In the genomic region with DNA sequence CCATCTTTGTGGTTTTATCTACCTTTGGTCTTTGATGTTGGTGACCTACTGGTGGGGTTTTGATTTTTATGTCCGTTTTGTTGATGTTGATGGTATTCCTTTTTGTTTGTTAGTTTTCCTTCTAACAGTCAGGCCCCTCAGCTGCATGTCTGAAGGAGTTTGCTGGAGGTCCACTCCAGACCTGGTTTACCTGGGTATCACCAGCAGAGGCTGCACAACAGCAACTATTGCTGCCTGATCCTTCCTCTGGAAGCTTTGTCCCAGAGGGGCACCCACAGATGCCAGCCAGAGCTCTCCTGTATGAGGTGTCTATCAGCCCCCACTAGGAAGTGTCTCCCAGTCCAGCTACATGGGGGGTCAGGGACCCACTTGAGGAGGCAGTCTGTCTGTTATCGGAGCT, we compare ENCODE assay signal across 19 cellular contexts.
DNase-seq lines count a peak whose midpoint lies in the region; ATAC-seq and TF ChIP-seq lines count a peak whose summit lies in the region.
"Had no signal": no experiment of that assay in that cellular context is flagged by ENCODE, and none has a peak within 500 bp of the region (broad histone marks: within the 10 kb centered on the region; RNA-seq: fewer than 3 reads in every experiment).

No MANE protein-coding gene starts in this region.

- H3K36me3 Mint-ChIP-seq in activated T-helper 1 cell treated with anti-CD3 and anti-CD28 coated beads, Interleukin-12 subunit alpha, Interleukin-12 subunit beta, Interleukin-2, Interleukin-4 antibody, amounts not matched to agents 30 ng/mL and 10 ng/mL and 1 ng/mL, durations not matched to agents 14 hours and 24 hours and 36 hours (ENCODE audit: low read depth): no peaks in the 10 kb centered on the region
- H3K36me3 Mint-ChIP-seq: CD4-positive, CD25-positive, alpha-beta regulatory T cell had no signal

- H3K9me3 ChIP-seq in HCT116 (ENCODE audit: control insufficient read depth in 1 of 2, insufficient read depth in 1 of 2, low read depth in 1 of 2, low read length in 2 of 2): no peaks in the 10 kb centered on the region
- no peaks in the 10 kb centered on the region for H3K9me3 ChIP-seq in PC-9 (ENCODE audit: insufficient read depth, low read depth)
- H3K9me3 ChIP-seq in hepatocyte (ENCODE audit: low read depth): no peaks in the 10 kb centered on the region
- H3K9me3 ChIP-seq in spleen: peaks cover 0 to 13% (median 3%) of the 10 kb centered on the region in 8 donors
- no peaks in the 10 kb centered on the region for H3K9me3 ChIP-seq in prostate gland

- H3K9ac ChIP-seq in HCT116 (ENCODE audit: low read length): no peak overlapping the region
- H3K9ac ChIP-seq: KMS-11 had no signal

- BruUV-seq in HCT116 (replicated peaks; lab: Mats Ljungman, UMichigan) (no TSS peak), PC-9 (replicated peaks; lab: Mats Ljungman, UMichigan) (no TSS peak)

- DNase-seq in HCT116 (ENCODE audit: low read depth, low spot score) (no peak), PC-9 (no peak), hepatocyte (ENCODE audit: low spot score) (peak; percentile 5), spleen (peak; percentile 51), prostate gland (ENCODE audit: low spot score) (no peak), dedifferentiated amniotic fluid mesenchymal stem cell (ENCODE audit: extremely low spot score) (no peak)
- no peak for DNase-seq in activated T-helper 1 cell treated with anti-CD3 and anti-CD28 coated beads, Interleukin-12 subunit alpha, Interleukin-12 subunit beta, Interleukin-2, Interleukin-4 antibody, amounts not matched to agents 30 ng/mL and 10 ng/mL and 1 ng/mL, durations not matched to agents 14 hours and 24 hours and 36 hours (ENCODE audit: low spot score)
- DNase-seq: CD4-positive, CD25-positive, alpha-beta regulatory T cell; DMS79; IMR-90; NCI-H1105 treated with DMSO at 0.1 percent for 48 hours; NCI-H2171; NCI-H345; OCI-M1; SW 1271 had no signal

- H4K20me1 ChIP-seq in HCT116 (ENCODE audit: insufficient read depth): no peaks in the 10 kb centered on the region
- H4K20me1 ChIP-seq in PC-9 (ENCODE audit: insufficient read depth): no peaks in the 10 kb centered on the region
- no peaks in the 10 kb centered on the region for H4K20me1 ChIP-seq in hepatocyte (ENCODE audit: insufficient read depth, poor library complexity, severe bottlenecking)

- H3K4me3 Mint-ChIP-seq in activated T-helper 1 cell treated with anti-CD3 and anti-CD28 coated beads, Interleukin-12 subunit alpha, Interleukin-12 subunit beta, Interleukin-2, Interleukin-4 antibody, amounts not matched to agents 30 ng/mL and 10 ng/mL and 1 ng/mL, durations not matched to agents 14 hours and 24 hours and 36 hours: no peak overlapping the region
- H3K4me3 Mint-ChIP-seq: B cell; CD4-positive, CD25-positive, alpha-beta regulatory T cell had no signal

- H3K27me3 Mint-ChIP-seq in activated T-helper 1 cell treated with anti-CD3 and anti-CD28 coated beads, Interleukin-12 subunit alpha, Interleukin-12 subunit beta, Interleukin-2, Interleukin-4 antibody, amounts not matched to agents 30 ng/mL and 10 ng/mL and 1 ng/mL, durations not matched to agents 14 hours and 24 hours and 36 hours (ENCODE audit: insufficient read depth): no peaks in the 10 kb centered on the region
- H3K27me3 Mint-ChIP-seq: CD4-positive, CD25-positive, alpha-beta regulatory T cell had no signal

- H2AFZ ChIP-seq in HCT116 (ENCODE audit: low read depth, low read length, poor library complexity, severe bottlenecking) (no peak overlapping the region), PC-9 (no peak overlapping the region), hepatocyte (no peak overlapping the region)

- no peak overlapping the region for H3K27ac ChIP-seq in HCT116 (ENCODE audit: low read depth, low read length)
- no peak overlapping the region for H3K27ac ChIP-seq in PC-9
- peak overlapping the region; percentile 11 for H3K27ac ChIP-seq in hepatocyte
- H3K27ac ChIP-seq in spleen: no peak overlapping the region
- no peak overlapping the region for H3K27ac ChIP-seq in prostate gland
- H3K27ac ChIP-seq: KMS-11, RWPE1, SK-N-MC had no signal

- peak; percentile 42 for TF ChIP-seq RAD21 in HCT116 (IDR thresholded peaks at IDR 0.05; ENCODE audit: low read depth)

- H3K9me2 ChIP-seq in HCT116 (ENCODE audit: insufficient read depth) (no peaks in the 10 kb centered on the region), PC-9 (ENCODE audit: insufficient read depth) (no peaks in the 10 kb centered on the region), hepatocyte (replicated peaks; ENCODE audit: insufficient read depth) (no peaks in the 10 kb centered on the region)

- no peaks in the 10 kb centered on the region for H3F3A ChIP-seq in PC-9 (ENCODE audit: insufficient read depth, low read depth)

- H3K27me3 ChIP-seq in HCT116 (ENCODE audit: insufficient read depth, low read length): no peaks in the 10 kb centered on the region
- H3K27me3 ChIP-seq in PC-9 (ENCODE audit: insufficient read depth, low read depth): no peaks in the 10 kb centered on the region
- H3K27me3 ChIP-seq in hepatocyte: no peaks in the 10 kb centered on the region
- no peaks in the 10 kb centered on the region for H3K27me3 ChIP-seq in spleen (replicated peaks in 1 of 7)
- H3K27me3 ChIP-seq in prostate gland (replicated peaks; ENCODE audit: insufficient read depth): no peaks in the 10 kb centered on the region

- CTCF ChIA-PET in HCT116 (lab: Charles Lee) (interaction anchor here (0.6 to 1.3 kb wide), 3 partner anchors 199 to 582 kb away, joined by 3 to 5 read pairs (median 4); no protein-coding TSS in a partner anchor), PC-9 (lab: Charles Lee) (no interaction called here)

- H3K4me3 ChIP-seq in HCT116 (replicated peaks in 1 of 2; ENCODE audit: low read depth in 1 of 2, low read length in 2 of 2) (no peak overlapping the region), PC-9 (no peak overlapping the region), hepatocyte (no peak overlapping the region), spleen (no peak overlapping the region), prostate gland (no peak overlapping the region)
- H3K4me3 ChIP-seq: SK-N-MC had no signal

- H3K9me3 Mint-ChIP-seq in activated T-helper 1 cell treated with anti-CD3 and anti-CD28 coated beads, Interleukin-12 subunit alpha, Interleukin-12 subunit beta, Interleukin-2, Interleukin-4 antibody, amounts not matched to agents 30 ng/mL and 10 ng/mL and 1 ng/mL, durations not matched to agents 14 hours and 24 hours and 36 hours: no peaks in the 10 kb centered on the region

- no peak for TF ChIP-seq POLR2A in HCT116 (IDR thresholded peaks at IDR 0.05; ENCODE audit: borderline replicate concordance, extremely low read depth, insufficient read depth, insufficient read length)
- no peak for TF ChIP-seq POLR2A in spleen (IDR thresholded peaks at IDR 0.05)
- TF ChIP-seq POLR2A in prostate gland (IDR thresholded peaks at IDR 0.05): no peak

- H3K36me3 ChIP-seq in HCT116 (ENCODE audit: control insufficient read depth in 1 of 2, insufficient read depth in 2 of 2, low read length in 2 of 2) (no peaks in the 10 kb centered on the region), PC-9 (ENCODE audit: low read depth) (no peaks in the 10 kb centered on the region), hepatocyte (replicated peaks; ENCODE audit: insufficient read depth, low read depth) (no peaks in the 10 kb centered on the region), spleen (no peaks in the 10 kb centered on the region), prostate gland (no peaks in the 10 kb centered on the region)

- H3K4me1 ChIP-seq in HCT116 (ENCODE audit: control insufficient read depth in 1 of 2, insufficient read depth in 2 of 2, low read length in 2 of 2): no peaks in the 10 kb centered on the region
- no peaks in the 10 kb centered on the region for H3K4me1 ChIP-seq in PC-9 (replicated peaks; ENCODE audit: insufficient read depth)
- peaks cover 3% of the 10 kb centered on the region for H3K4me1 ChIP-seq in hepatocyte (ENCODE audit: insufficient read depth)
- H3K4me1 ChIP-seq in spleen: no peaks in the 10 kb centered on the region
- H3K4me1 ChIP-seq in prostate gland (replicated peaks): no peaks in the 10 kb centered on the region

- H3K4me2 ChIP-seq in HCT116 (ENCODE audit: low read length) (no peak overlapping the region), PC-9 (no peak overlapping the region), hepatocyte (peak overlapping the region; percentile 35)
- H3K4me2 ChIP-seq: KMS-11 had no signal

- no peak overlapping the region for H3K27ac Mint-ChIP-seq in activated T-helper 1 cell treated with anti-CD3 and anti-CD28 coated beads, Interleukin-12 subunit alpha, Interleukin-12 subunit beta, Interleukin-2, Interleukin-4 antibody, amounts not matched to agents 30 ng/mL and 10 ng/mL and 1 ng/mL, durations not matched to agents 14 hours and 24 hours and 36 hours
- H3K27ac Mint-ChIP-seq: B cell; CD4-positive, CD25-positive, alpha-beta regulatory T cell had no signal

- RAD21 ChIA-PET in HCT116 (lab: Charles Lee; ENCODE audit: low non-redundant PET in 1 of 2, low total read pairs in 2 of 2, uncharacterized antibody in 2 of 2, unreplicated experiment in 2 of 2): no interaction called here

- intact Hi-C loops in HCT116 (cut with micrococcal nuclease) (no loop called here), PC-9 (cut with micrococcal nuclease; ENCODE audit: unreplicated experiment) (no loop called here), spleen (cut with DNase I; ENCODE audit: low total_unique reads) (no loop called here), prostate gland (cut with DNase I) (no loop called here)
- intact Hi-C loops in activated T-helper 1 cell treated with anti-CD3 and anti-CD28 coated beads, Interleukin-12 subunit alpha, Interleukin-12 subunit beta, Interleukin-2, Interleukin-4 antibody, amounts not matched to agents 30 ng/mL and 10 ng/mL and 1 ng/mL, durations not matched to agents 14 hours and 24 hours and 36 hours (cut with micrococcal nuclease): no loop called here

- no peaks in the 10 kb centered on the region for H3K4me1 Mint-ChIP-seq in activated T-helper 1 cell treated with anti-CD3 and anti-CD28 coated beads, Interleukin-12 subunit alpha, Interleukin-12 subunit beta, Interleukin-2, Interleukin-4 antibody, amounts not matched to agents 30 ng/mL and 10 ng/mL and 1 ng/mL, durations not matched to agents 14 hours and 24 hours and 36 hours (ENCODE audit: low read depth)
- H3K4me1 Mint-ChIP-seq: CD4-positive, CD25-positive, alpha-beta regulatory T cell had no signal

- peak; percentile 10 to 28 (median 12); a peak in 2 of 6 replicates for TF ChIP-seq CTCF in HCT116 (IDR thresholded peaks at IDR 0.05 in 2 of 3, conservative IDR thresholded peaks at IDR 0.05 in 1 of 3; ENCODE audit: borderline replicate concordance in 1 of 3, insufficient read depth in 1 of 3, low read depth in 2 of 3, low read length in 2 of 3)
- 0 out of 2 replicates have a peak, but pooled peaks have one; percentile 25 for TF ChIP-seq CTCF in PC-9 (conservative IDR thresholded peaks at IDR 0.05)
- peak; percentile 14 for TF ChIP-seq CTCF in hepatocyte (IDR thresholded peaks at IDR 0.05; ENCODE audit: poor library complexity)
- TF ChIP-seq CTCF in spleen (IDR thresholded peaks at IDR 0.05 in 8 of 11, conservative IDR thresholded peaks at IDR 0.05 in 3 of 11): no peak
- no peak for TF ChIP-seq CTCF in prostate gland (IDR thresholded peaks at IDR 0.05)

- POLR2A ChIA-PET in HCT116 (lab: Charles Lee): no interaction called here
- POLR2A ChIA-PET in PC-9 (lab: Charles Lee; ENCODE audit: unreplicated experiment): no interaction called here

- H3K79me2 ChIP-seq in HCT116 (ENCODE audit: insufficient read depth, low read length) (no peaks in the 10 kb centered on the region), PC-9 (ENCODE audit: low read depth) (no peaks in the 10 kb centered on the region), hepatocyte (no peaks in the 10 kb centered on the region)

- no peak for ATAC-seq in HCT116

- 93% methylated on average over 2 of the region's 2 CpGs for WGBS in hepatocyte (ENCODE audit: low lambda C conversion rate, missing lambda C conversion rate)
- WGBS in spleen, 5 donors: 83 to 89% (median 86%) methylated on average over 2 of the region's 2 CpGs
- WGBS in prostate gland: 76% methylated on average over 2 of the region's 2 CpGs

Comparison
In these comparisons a context has a peak if more than half of its experiments do, and no peak if none do; other contexts are left out.
1. DNase-seq: peak in hepatocyte (single experiment) and spleen (single experiment); none in HCT116 (single experiment), PC-9 (0 of 2), prostate gland (single experiment), activated T-helper 1 cell treated with anti-CD3 and anti-CD28 coated beads, Interleukin-12 subunit alpha, Interleukin-12 subunit beta, Interleukin-2, Interleukin-4 antibody, amounts not matched to agents 30 ng/mL and 10 ng/mL and 1 ng/mL, durations not matched to agents 14 hours and 24 hours and 36 hours (single experiment) and dedifferentiated amniotic fluid mesenchymal stem cell (single experiment).
2. CTCF ChIP-seq: peak in HCT116 (3 of 3), PC-9 (single experiment) and hepatocyte (single experiment); none in spleen (0 of 11) and prostate gland (0 of 4).